1 cellular context compared by ENCODE assay signal in genomic region chr1:153977250-153978240, GRCh38.
A peak's percentile ranks its signal among the peaks of the same experiment; 100 is the strongest.
TF ChIP-seq lines count a peak whose summit lies in the region.

Gene JTB, minus strand, starts transcription at chr1:153977674. Its CDS starts 422 bp downstream, at chr1:153977252.

TF ChIP-seq in K562, 482 proteins besides CTCF, POLR2A, EP300 and RAD21 (continued from another document and continues in another):
- TF ChIP-seq, protein P1, sequence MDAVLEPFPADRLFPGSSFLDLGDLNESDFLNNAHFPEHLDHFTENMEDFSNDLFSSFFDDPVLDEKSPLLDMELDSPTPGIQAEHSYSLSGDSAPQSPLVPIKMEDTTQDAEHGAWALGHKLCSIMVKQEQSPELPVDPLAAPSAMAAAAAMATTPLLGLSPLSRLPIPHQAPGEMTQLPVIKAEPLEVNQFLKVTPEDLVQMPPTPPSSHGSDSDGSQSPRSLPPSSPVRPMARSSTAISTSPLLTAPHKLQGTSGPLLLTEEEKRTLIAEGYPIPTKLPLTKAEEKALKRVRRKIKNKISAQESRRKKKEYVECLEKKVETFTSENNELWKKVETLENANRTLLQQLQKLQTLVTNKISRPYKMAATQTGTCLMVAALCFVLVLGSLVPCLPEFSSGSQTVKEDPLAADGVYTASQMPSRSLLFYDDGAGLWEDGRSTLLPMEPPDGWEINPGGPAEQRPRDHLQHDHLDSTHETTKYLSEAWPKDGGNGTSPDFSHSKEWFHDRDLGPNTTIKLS (IDR thresholded peaks at IDR 0.05; ENCODE audit: borderline replicate concordance, low read depth), result peak; percentile 99
- TF ChIP-seq ZNF239 (CRISPR knock-in tag; IDR thresholded peaks at IDR 0.05) (no peak), RUNX1 (IDR thresholded peaks at IDR 0.05; ENCODE audit: low read depth) (no peak), PURB (CRISPR knock-in tag; IDR thresholded peaks at IDR 0.05; ENCODE audit: low read depth) (no peak), RERE (CRISPR knock-in tag; IDR thresholded peaks at IDR 0.05; ENCODE audit: borderline replicate concordance) (no peak), TBP (optimal IDR thresholded peaks at IDR 0.05; ENCODE audit: low read depth, low read length) (peak; percentile 79), NR2F6 (CRISPR knock-in tag; IDR thresholded peaks at IDR 0.05) (0 out of 2 replicates have a peak, but pooled peaks have one; percentile 4), KDM1A (IDR thresholded peaks at IDR 0.05) (no peak), SMARCA4 (IDR thresholded peaks at IDR 0.05) (no peak), RBM22 (IDR thresholded peaks at IDR 0.05; ENCODE audit: low read depth, low read length, poor library complexity, severe bottlenecking) (no peak), XRCC4 (IDR thresholded peaks at IDR 0.05; ENCODE audit: extremely low read depth, insufficient read depth, insufficient read length) (no peak), ZSCAN32 (CRISPR knock-in tag; IDR thresholded peaks at IDR 0.05) (no peak), PTTG1 (tag; IDR thresholded peaks at IDR 0.05; ENCODE audit: low read depth) (no peak), ARHGAP35 (IDR thresholded peaks at IDR 0.05; ENCODE audit: partially characterized antibody) (no peak), ZNF766 (CRISPR knock-in tag; conservative IDR thresholded peaks at IDR 0.05) (peak; percentile 72; the same call in 1 of the 2 replicates), ZNF124 (CRISPR knock-in tag; IDR thresholded peaks at IDR 0.05) (no peak), HNRNPH1 (optimal IDR thresholded peaks at IDR 0.05; ENCODE audit: low read depth, low read length) (no peak), ZNF57 (CRISPR knock-in tag; IDR thresholded peaks at IDR 0.05) (no peak)
- TF ChIP-seq, protein P2, sequence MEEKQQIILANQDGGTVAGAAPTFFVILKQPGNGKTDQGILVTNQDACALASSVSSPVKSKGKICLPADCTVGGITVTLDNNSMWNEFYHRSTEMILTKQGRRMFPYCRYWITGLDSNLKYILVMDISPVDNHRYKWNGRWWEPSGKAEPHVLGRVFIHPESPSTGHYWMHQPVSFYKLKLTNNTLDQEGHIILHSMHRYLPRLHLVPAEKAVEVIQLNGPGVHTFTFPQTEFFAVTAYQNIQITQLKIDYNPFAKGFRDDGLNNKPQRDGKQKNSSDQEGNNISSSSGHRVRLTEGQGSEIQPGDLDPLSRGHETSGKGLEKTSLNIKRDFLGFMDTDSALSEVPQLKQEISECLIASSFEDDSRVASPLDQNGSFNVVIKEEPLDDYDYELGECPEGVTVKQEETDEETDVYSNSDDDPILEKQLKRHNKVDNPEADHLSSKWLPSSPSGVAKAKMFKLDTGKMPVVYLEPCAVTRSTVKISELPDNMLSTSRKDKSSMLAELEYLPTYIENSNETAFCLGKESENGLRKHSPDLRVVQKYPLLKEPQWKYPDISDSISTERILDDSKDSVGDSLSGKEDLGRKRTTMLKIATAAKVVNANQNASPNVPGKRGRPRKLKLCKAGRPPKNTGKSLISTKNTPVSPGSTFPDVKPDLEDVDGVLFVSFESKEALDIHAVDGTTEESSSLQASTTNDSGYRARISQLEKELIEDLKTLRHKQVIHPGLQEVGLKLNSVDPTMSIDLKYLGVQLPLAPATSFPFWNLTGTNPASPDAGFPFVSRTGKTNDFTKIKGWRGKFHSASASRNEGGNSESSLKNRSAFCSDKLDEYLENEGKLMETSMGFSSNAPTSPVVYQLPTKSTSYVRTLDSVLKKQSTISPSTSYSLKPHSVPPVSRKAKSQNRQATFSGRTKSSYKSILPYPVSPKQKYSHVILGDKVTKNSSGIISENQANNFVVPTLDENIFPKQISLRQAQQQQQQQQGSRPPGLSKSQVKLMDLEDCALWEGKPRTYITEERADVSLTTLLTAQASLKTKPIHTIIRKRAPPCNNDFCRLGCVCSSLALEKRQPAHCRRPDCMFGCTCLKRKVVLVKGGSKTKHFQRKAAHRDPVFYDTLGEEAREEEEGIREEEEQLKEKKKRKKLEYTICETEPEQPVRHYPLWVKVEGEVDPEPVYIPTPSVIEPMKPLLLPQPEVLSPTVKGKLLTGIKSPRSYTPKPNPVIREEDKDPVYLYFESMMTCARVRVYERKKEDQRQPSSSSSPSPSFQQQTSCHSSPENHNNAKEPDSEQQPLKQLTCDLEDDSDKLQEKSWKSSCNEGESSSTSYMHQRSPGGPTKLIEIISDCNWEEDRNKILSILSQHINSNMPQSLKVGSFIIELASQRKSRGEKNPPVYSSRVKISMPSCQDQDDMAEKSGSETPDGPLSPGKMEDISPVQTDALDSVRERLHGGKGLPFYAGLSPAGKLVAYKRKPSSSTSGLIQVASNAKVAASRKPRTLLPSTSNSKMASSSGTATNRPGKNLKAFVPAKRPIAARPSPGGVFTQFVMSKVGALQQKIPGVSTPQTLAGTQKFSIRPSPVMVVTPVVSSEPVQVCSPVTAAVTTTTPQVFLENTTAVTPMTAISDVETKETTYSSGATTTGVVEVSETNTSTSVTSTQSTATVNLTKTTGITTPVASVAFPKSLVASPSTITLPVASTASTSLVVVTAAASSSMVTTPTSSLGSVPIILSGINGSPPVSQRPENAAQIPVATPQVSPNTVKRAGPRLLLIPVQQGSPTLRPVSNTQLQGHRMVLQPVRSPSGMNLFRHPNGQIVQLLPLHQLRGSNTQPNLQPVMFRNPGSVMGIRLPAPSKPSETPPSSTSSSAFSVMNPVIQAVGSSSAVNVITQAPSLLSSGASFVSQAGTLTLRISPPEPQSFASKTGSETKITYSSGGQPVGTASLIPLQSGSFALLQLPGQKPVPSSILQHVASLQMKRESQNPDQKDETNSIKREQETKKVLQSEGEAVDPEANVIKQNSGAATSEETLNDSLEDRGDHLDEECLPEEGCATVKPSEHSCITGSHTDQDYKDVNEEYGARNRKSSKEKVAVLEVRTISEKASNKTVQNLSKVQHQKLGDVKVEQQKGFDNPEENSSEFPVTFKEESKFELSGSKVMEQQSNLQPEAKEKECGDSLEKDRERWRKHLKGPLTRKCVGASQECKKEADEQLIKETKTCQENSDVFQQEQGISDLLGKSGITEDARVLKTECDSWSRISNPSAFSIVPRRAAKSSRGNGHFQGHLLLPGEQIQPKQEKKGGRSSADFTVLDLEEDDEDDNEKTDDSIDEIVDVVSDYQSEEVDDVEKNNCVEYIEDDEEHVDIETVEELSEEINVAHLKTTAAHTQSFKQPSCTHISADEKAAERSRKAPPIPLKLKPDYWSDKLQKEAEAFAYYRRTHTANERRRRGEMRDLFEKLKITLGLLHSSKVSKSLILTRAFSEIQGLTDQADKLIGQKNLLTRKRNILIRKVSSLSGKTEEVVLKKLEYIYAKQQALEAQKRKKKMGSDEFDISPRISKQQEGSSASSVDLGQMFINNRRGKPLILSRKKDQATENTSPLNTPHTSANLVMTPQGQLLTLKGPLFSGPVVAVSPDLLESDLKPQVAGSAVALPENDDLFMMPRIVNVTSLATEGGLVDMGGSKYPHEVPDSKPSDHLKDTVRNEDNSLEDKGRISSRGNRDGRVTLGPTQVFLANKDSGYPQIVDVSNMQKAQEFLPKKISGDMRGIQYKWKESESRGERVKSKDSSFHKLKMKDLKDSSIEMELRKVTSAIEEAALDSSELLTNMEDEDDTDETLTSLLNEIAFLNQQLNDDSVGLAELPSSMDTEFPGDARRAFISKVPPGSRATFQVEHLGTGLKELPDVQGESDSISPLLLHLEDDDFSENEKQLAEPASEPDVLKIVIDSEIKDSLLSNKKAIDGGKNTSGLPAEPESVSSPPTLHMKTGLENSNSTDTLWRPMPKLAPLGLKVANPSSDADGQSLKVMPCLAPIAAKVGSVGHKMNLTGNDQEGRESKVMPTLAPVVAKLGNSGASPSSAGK (IDR thresholded peaks at IDR 0.05), result peak; percentile 87
- TF ChIP-seq, protein P3, sequence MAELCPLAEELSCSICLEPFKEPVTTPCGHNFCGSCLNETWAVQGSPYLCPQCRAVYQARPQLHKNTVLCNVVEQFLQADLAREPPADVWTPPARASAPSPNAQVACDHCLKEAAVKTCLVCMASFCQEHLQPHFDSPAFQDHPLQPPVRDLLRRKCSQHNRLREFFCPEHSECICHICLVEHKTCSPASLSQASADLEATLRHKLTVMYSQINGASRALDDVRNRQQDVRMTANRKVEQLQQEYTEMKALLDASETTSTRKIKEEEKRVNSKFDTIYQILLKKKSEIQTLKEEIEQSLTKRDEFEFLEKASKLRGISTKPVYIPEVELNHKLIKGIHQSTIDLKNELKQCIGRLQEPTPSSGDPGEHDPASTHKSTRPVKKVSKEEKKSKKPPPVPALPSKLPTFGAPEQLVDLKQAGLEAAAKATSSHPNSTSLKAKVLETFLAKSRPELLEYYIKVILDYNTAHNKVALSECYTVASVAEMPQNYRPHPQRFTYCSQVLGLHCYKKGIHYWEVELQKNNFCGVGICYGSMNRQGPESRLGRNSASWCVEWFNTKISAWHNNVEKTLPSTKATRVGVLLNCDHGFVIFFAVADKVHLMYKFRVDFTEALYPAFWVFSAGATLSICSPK (IDR thresholded peaks at IDR 0.05; ENCODE audit: borderline replicate concordance), result no peak
- TF ChIP-seq, protein P4, sequence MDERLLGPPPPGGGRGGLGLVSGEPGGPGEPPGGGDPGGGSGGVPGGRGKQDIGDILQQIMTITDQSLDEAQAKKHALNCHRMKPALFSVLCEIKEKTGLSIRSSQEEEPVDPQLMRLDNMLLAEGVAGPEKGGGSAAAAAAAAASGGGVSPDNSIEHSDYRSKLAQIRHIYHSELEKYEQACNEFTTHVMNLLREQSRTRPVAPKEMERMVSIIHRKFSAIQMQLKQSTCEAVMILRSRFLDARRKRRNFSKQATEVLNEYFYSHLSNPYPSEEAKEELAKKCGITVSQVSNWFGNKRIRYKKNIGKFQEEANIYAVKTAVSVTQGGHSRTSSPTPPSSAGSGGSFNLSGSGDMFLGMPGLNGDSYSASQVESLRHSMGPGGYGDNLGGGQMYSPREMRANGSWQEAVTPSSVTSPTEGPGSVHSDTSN (CRISPR knock-in tag; IDR thresholded peaks at IDR 0.05; ENCODE audit: low read depth), result no peak
- TF ChIP-seq, protein P4 (tag; conservative IDR thresholded peaks at IDR 0.05; ENCODE audit: low read depth), result no peak
- TF ChIP-seq, protein P5, sequence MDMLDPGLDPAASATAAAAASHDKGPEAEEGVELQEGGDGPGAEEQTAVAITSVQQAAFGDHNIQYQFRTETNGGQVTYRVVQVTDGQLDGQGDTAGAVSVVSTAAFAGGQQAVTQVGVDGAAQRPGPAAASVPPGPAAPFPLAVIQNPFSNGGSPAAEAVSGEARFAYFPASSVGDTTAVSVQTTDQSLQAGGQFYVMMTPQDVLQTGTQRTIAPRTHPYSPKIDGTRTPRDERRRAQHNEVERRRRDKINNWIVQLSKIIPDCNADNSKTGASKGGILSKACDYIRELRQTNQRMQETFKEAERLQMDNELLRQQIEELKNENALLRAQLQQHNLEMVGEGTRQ (CRISPR knock-in tag; IDR thresholded peaks at IDR 0.05), result no peak
- TF ChIP-seq, protein P6, sequence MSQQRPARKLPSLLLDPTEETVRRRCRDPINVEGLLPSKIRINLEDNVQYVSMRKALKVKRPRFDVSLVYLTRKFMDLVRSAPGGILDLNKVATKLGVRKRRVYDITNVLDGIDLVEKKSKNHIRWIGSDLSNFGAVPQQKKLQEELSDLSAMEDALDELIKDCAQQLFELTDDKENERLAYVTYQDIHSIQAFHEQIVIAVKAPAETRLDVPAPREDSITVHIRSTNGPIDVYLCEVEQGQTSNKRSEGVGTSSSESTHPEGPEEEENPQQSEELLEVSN (IDR thresholded peaks at IDR 0.05; ENCODE audit: borderline replicate concordance in 1 of 2, extremely low read depth in 1 of 2, insufficient read depth in 1 of 2, insufficient read length in 1 of 2, low read depth in 1 of 2, low read length in 1 of 2, poor library complexity in 1 of 2, severe bottlenecking in 1 of 2), result peak in 1 of 2 experiments; percentile 79
- TF ChIP-seq, protein P7, sequence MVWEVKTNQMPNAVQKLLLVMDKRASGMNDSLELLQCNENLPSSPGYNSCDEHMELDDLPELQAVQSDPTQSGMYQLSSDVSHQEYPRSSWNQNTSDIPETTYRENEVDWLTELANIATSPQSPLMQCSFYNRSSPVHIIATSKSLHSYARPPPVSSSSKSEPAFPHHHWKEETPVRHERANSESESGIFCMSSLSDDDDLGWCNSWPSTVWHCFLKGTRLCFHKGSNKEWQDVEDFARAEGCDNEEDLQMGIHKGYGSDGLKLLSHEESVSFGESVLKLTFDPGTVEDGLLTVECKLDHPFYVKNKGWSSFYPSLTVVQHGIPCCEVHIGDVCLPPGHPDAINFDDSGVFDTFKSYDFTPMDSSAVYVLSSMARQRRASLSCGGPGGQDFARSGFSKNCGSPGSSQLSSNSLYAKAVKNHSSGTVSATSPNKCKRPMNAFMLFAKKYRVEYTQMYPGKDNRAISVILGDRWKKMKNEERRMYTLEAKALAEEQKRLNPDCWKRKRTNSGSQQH (CRISPR knock-in tag; IDR thresholded peaks at IDR 0.05), result no peak
